ENCODE assay signal across 8 cellular contexts in genomic region chr7:36283711-36284130, GRCh38.
A peak's percentile ranks its signal among the peaks of the same experiment; 100 is the strongest.
DNase-seq lines count a peak whose midpoint lies in the region; ATAC-seq, FAIRE-seq and TF ChIP-seq lines count a peak whose summit lies in the region.

No MANE protein-coding gene starts in this region.

- no peak for DNase-seq in GM18507 (ENCODE audit: extremely low spot score, insufficient read length, low read depth)
- peak in 2 of 3 donors; percentile 82 to 83 for DNase-seq in Peyer's patch
- DNase-seq in right cardiac atrium = peak; percentile 57 to 83 (median 81)
- no peak for DNase-seq in DMS 273 (lab: John Stamatoyannopoulos, UW; ENCODE audit: unreplicated experiment)
- no peak for DNase-seq in NCI-H1092 treated with DMSO at 0.1 percent for 48 hours (lab: John Stamatoyannopoulos, UW)
- DNase-seq in EL = no peak

- peaks cover 0 to 9% (median 0%) of the 10 kb centered on the region in 3 donors for H3K36me3 ChIP-seq in Peyer's patch

- 88% methylated on average over 7 of the region's 7 CpGs for WGBS in right cardiac atrium

- H3K27me3 ChIP-seq in Peyer's patch = no peaks in the 10 kb centered on the region
- no peaks in the 10 kb centered on the region for H3K27me3 ChIP-seq in right cardiac atrium (ENCODE audit: control insufficient read depth, insufficient read depth)

- TF ChIP-seq CTCF in Peyer's patch (IDR thresholded peaks at IDR 0.05) = no peak

- intact Hi-C loops in right cardiac atrium (cut with DNase I) = no loop called here

- peaks cover 4 to 48% (median 13%) of the 10 kb centered on the region in 4 donors for H3K4me1 ChIP-seq in Peyer's patch
- peaks cover 2% of the 10 kb centered on the region for H3K4me1 ChIP-seq in right cardiac atrium (ENCODE audit: control insufficient read depth, insufficient read depth, low read length)

- H3K27ac ChIP-seq in Peyer's patch (peak overlapping the region in 2 of 4 donors; percentile 28 to 46), right cardiac atrium (ENCODE audit: low read length) (no peak overlapping the region)

- ATAC-seq in HG02642 (IDR thresholded peaks at IDR 0.05; ENCODE audit: poor library complexity, unreplicated experiment) = peak; percentile 46
- peak; percentile 51 to 65 for ATAC-seq in right cardiac atrium
- ATAC-seq in HG03045 (IDR thresholded peaks at IDR 0.05; ENCODE audit: unreplicated experiment) = no peak

- FAIRE-seq in GM18507 (lab: Jason Lieb, UNC) = peak; percentile 69

- H3K9me3 ChIP-seq in Peyer's patch (no peaks in the 10 kb centered on the region), right cardiac atrium (ENCODE audit: control insufficient read depth, low read length) (no peaks in the 10 kb centered on the region)

- TF ChIP-seq POLR2A in Peyer's patch (IDR thresholded peaks at IDR 0.05) = no peak

- H3K4me3 ChIP-seq in Peyer's patch (no peak overlapping the region), right cardiac atrium (ENCODE audit: low read length) (no peak overlapping the region)

Comparison
In these comparisons a context has a peak if more than half of its experiments do, and no peak if none do; other contexts are left out.
1. DNase-seq: peak in Peyer's patch (2 of 3) and right cardiac atrium (3 of 3); none in GM18507 (single experiment), DMS 273 (single experiment), NCI-H1092 treated with DMSO at 0.1 percent for 48 hours (single experiment) and EL (single experiment).